In genomic region chr1:193437333-193437732, GRCh38 we compare ENCODE assay signal across 6 cellular contexts.
DNase-seq lines count a peak whose midpoint lies in the region; ATAC-seq and TF ChIP-seq lines count a peak whose summit lies in the region.
"Not testable (repeated sequence)": the region's sequence is repeated elsewhere in the genome, so short reads cannot be mapped to it uniquely, and the experiment has no call there.

No MANE protein-coding gene starts in this region.

- not testable (repeated sequence) for H3K27me3 Mint-ChIP-seq in CD8-positive, alpha-beta T cell (ENCODE audit: low read depth); T-helper 17 cell; activated T-helper 17 cell treated with anti-CD3 and anti-CD28 coated beads, Interleukin-2, amount 50 U/mL, for 72 hours; glutamatergic neuron (ENCODE audit: unreplicated experiment)

- not testable (repeated sequence) for H3K27ac ChIP-seq in CD8-positive, alpha-beta T cell (ENCODE audit: low read depth, low read length)
- H3K27ac ChIP-seq in RWPE1 = peak overlapping the region; percentile 36; the same call in 1 of the 2 replicates

- ATAC-seq in CD8-positive, alpha-beta T cell; T-helper 17 cell; activated T-helper 17 cell treated with anti-CD3 and anti-CD28 coated beads, Interleukin-2, amount 50 U/mL, for 72 hours (replicated peaks); stimulated activated effector memory CD8-positive, alpha-beta T cell treated with anti-CD3 and anti-CD28 coated beads, Interleukin-12 subunit alpha, Interleukin-12 subunit beta, amount 100 ng/mL, for 72 hours: not testable (repeated sequence)

- CTCF ChIA-PET in CD8-positive, alpha-beta T cell (lab: Charles Lee); RWPE1 (lab: Yijun Ruan, JAX): not testable (repeated sequence)

- intact Hi-C loops in CD8-positive, alpha-beta T cell (cut with DNase I, micrococcal nuclease) = not testable (repeated sequence)

- peak overlapping the region; percentile 78 for H3K27ac Mint-ChIP-seq in CD8-positive, alpha-beta T cell
- peak overlapping the region; percentile 87 for H3K27ac Mint-ChIP-seq in T-helper 17 cell
- peak overlapping the region; percentile 80 for H3K27ac Mint-ChIP-seq in activated T-helper 17 cell treated with anti-CD3 and anti-CD28 coated beads, Interleukin-2, amount 50 U/mL, for 72 hours
- not testable (repeated sequence) for H3K27ac Mint-ChIP-seq in glutamatergic neuron (ENCODE audit: unreplicated experiment)
- H3K27ac Mint-ChIP-seq in stimulated activated effector memory CD8-positive, alpha-beta T cell treated with anti-CD3 and anti-CD28 coated beads, Interleukin-12 subunit alpha, Interleukin-12 subunit beta, amount 100 ng/mL, for 72 hours = peak overlapping the region; percentile 40

- peaks cover 16% of the 10 kb centered on the region for H3K36me3 Mint-ChIP-seq in CD8-positive, alpha-beta T cell
- not testable (repeated sequence) for H3K36me3 Mint-ChIP-seq in T-helper 17 cell (ENCODE audit: low read depth); activated T-helper 17 cell treated with anti-CD3 and anti-CD28 coated beads, Interleukin-2, amount 50 U/mL, for 72 hours (ENCODE audit: low read depth); stimulated activated effector memory CD8-positive, alpha-beta T cell treated with anti-CD3 and anti-CD28 coated beads, Interleukin-12 subunit alpha, Interleukin-12 subunit beta, amount 100 ng/mL, for 72 hours
- peaks cover 15% of the 10 kb centered on the region for H3K36me3 Mint-ChIP-seq in glutamatergic neuron (ENCODE audit: unreplicated experiment)

- POLR2A ChIA-PET in CD8-positive, alpha-beta T cell (lab: Charles Lee) = interaction anchor here (1.0 to 2.3 kb wide), 2 partner anchors 12 to 21 kb away, joined by 4 to 5 read pairs; no protein-coding TSS in a partner anchor
- POLR2A ChIA-PET in RWPE1 (lab: Yijun Ruan, JAX; ENCODE audit: low non-redundant PET) = not testable (repeated sequence)

- H3K27me3 ChIP-seq in CD8-positive, alpha-beta T cell (ENCODE audit: insufficient read depth, low read length) = not testable (repeated sequence)

- not testable (repeated sequence) for H3K9me3 ChIP-seq in CD8-positive, alpha-beta T cell (ENCODE audit: low read length); T-helper 17 cell (ENCODE audit: control insufficient read depth, low read length, poor library complexity, severe bottlenecking)

- not testable (repeated sequence) for H3K4me3 ChIP-seq in CD8-positive, alpha-beta T cell (ENCODE audit: low read depth, low read length)

- peaks cover 37% of the 10 kb centered on the region for H3K9me3 Mint-ChIP-seq in CD8-positive, alpha-beta T cell
- H3K9me3 Mint-ChIP-seq in activated T-helper 17 cell treated with anti-CD3 and anti-CD28 coated beads, Interleukin-2, amount 50 U/mL, for 72 hours = peaks cover 39% of the 10 kb centered on the region
- H3K9me3 Mint-ChIP-seq in glutamatergic neuron (ENCODE audit: unreplicated experiment) = not testable (repeated sequence)
- peaks cover 21% of the 10 kb centered on the region for H3K9me3 Mint-ChIP-seq in stimulated activated effector memory CD8-positive, alpha-beta T cell treated with anti-CD3 and anti-CD28 coated beads, Interleukin-12 subunit alpha, Interleukin-12 subunit beta, amount 100 ng/mL, for 72 hours

- not testable (repeated sequence) for H3K36me3 ChIP-seq in CD8-positive, alpha-beta T cell (ENCODE audit: insufficient read depth, low read length)

- H3K4me1 ChIP-seq in CD8-positive, alpha-beta T cell (ENCODE audit: insufficient read depth, low read length) = not testable (repeated sequence)

- DNase-seq in CD8-positive, alpha-beta T cell; RWPE1 (ENCODE audit: low spot score); T-helper 17 cell; stimulated activated effector memory CD8-positive, alpha-beta T cell treated with anti-CD3 and anti-CD28 coated beads, Interleukin-12 subunit alpha, Interleukin-12 subunit beta, amount 100 ng/mL, for 72 hours (ENCODE audit: low spot score in 2 of 2): not testable (repeated sequence)
- DNase-seq in glutamatergic neuron = peak; percentile 26

- peaks cover 16% of the 10 kb centered on the region for H3K4me1 Mint-ChIP-seq in CD8-positive, alpha-beta T cell (ENCODE audit: low read depth)
- H3K4me1 Mint-ChIP-seq in T-helper 17 cell; glutamatergic neuron (ENCODE audit: low read depth, unreplicated experiment): not testable (repeated sequence)
- H3K4me1 Mint-ChIP-seq in activated T-helper 17 cell treated with anti-CD3 and anti-CD28 coated beads, Interleukin-2, amount 50 U/mL, for 72 hours = peaks cover 24% of the 10 kb centered on the region
- H3K4me1 Mint-ChIP-seq in stimulated activated effector memory CD8-positive, alpha-beta T cell treated with anti-CD3 and anti-CD28 coated beads, Interleukin-12 subunit alpha, Interleukin-12 subunit beta, amount 100 ng/mL, for 72 hours = peaks cover 28% of the 10 kb centered on the region

- TF ChIP-seq CTCF in CD8-positive, alpha-beta T cell (IDR thresholded peaks at IDR 0.05); RWPE1 (conservative IDR thresholded peaks at IDR 0.05; ENCODE audit: low read depth); glutamatergic neuron (IDR thresholded peaks at IDR 0.05; ENCODE audit: partially characterized antibody, unreplicated experiment): not testable (repeated sequence)

- not testable (repeated sequence) for H3K4me3 Mint-ChIP-seq in CD8-positive, alpha-beta T cell; T-helper 17 cell; glutamatergic neuron (ENCODE audit: unreplicated experiment); stimulated activated effector memory CD8-positive, alpha-beta T cell treated with anti-CD3 and anti-CD28 coated beads, Interleukin-12 subunit alpha, Interleukin-12 subunit beta, amount 100 ng/mL, for 72 hours
- H3K4me3 Mint-ChIP-seq in activated T-helper 17 cell treated with anti-CD3 and anti-CD28 coated beads, Interleukin-2, amount 50 U/mL, for 72 hours = peak overlapping the region; percentile 16
